18 cellular contexts compared by ENCODE assay signal in the genomic region with DNA sequence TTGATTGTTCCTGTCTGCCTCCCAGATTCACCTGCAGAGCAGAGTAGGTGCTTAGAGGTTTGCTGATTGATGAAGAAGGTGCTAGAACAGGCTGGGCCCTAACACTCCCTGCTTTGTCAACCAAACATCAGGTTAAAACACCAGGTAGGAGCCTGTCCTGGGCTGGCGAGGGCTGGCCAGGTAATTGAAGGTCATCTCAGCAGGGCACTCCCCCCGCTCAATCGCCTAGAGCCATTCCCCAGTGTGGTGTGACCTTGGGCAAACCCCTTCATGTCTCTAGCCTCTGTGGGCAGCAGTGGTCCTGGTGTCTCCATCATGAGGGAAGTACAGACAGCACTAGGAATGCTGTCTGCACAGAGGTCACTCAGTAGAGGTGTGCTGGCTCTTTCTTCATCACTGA.
DNase-seq lines count a peak whose midpoint lies in the region; ATAC-seq, FAIRE-seq and TF ChIP-seq lines count a peak whose summit lies in the region.
"Had no signal": no experiment of that assay in that cellular context is flagged by ENCODE, and none has a peak within 500 bp of the region (broad histone marks: within the 10 kb centered on the region; RNA-seq: fewer than 3 reads in every experiment).

No MANE protein-coding gene starts in this region.

- no peaks in the 10 kb centered on the region for H4K20me1 ChIP-seq in HepG2 (ENCODE audit: insufficient read depth, low read length)

- H3K4me3 ChIP-seq in liver (ENCODE audit: low read depth in 1 of 3, low read length in 3 of 3) (no peak overlapping the region), HepG2 (replicated peaks in 1 of 3; ENCODE audit: insufficient read depth in 1 of 3, low read depth in 2 of 3, low read length in 3 of 3) (no peak overlapping the region), kidney (ENCODE audit: low read length in 2 of 2) (no peak overlapping the region), stomach smooth muscle (ENCODE audit: low read length in 2 of 2) (no peak overlapping the region), BE2C (ENCODE audit: low read depth, low read length) (no peak overlapping the region)
- H3K4me3 ChIP-seq: K562, left lung, ovary had no signal

- H3K36me3 ChIP-seq in liver (ENCODE audit: control insufficient read depth in 4 of 4, insufficient read depth in 3 of 4, low read depth in 1 of 4, low read length in 3 of 4), result no peaks in the 10 kb centered on the region
- no peaks in the 10 kb centered on the region for H3K36me3 ChIP-seq in HepG2 (replicated peaks in 1 of 2; ENCODE audit: control insufficient read depth in 1 of 2, insufficient read depth in 2 of 2, low read length in 2 of 2)
- H3K36me3 ChIP-seq in kidney (ENCODE audit: control insufficient read depth in 1 of 2, insufficient read depth in 2 of 2, low read length in 2 of 2), result no peaks in the 10 kb centered on the region
- no peaks in the 10 kb centered on the region for H3K36me3 ChIP-seq in stomach smooth muscle (ENCODE audit: control insufficient read depth in 2 of 2, insufficient read depth in 2 of 2, low read length in 2 of 2)
- no peaks in the 10 kb centered on the region for H3K36me3 ChIP-seq in BE2C
- H3K36me3 ChIP-seq: left lung, ovary had no signal

- no peak for TF ChIP-seq EP300 in HepG2 (IDR thresholded peaks at IDR 0.05; ENCODE audit: low read depth in 2 of 2, low read length in 2 of 2)
- TF ChIP-seq EP300 in HepG2 (CRISPR knock-in tag; IDR thresholded peaks at IDR 0.05; ENCODE audit: borderline replicate concordance), result no peak

- TF ChIP-seq CTCF in liver (IDR thresholded peaks at IDR 0.05; ENCODE audit: low read depth, low read length, missing input control), result no peak
- TF ChIP-seq CTCF in HepG2 (CRISPR knock-in tag; IDR thresholded peaks at IDR 0.05), result no peak
- TF ChIP-seq CTCF in kidney (IDR thresholded peaks at IDR 0.05; ENCODE audit: borderline replicate concordance, extremely low read depth, insufficient read depth), result no peak
- no peak for TF ChIP-seq CTCF in BE2C (IDR thresholded peaks at IDR 0.05; ENCODE audit: low read depth, low read length)

- H3K27ac ChIP-seq in liver (ENCODE audit: low read depth in 1 of 2, low read length in 2 of 2), result peak overlapping the region; percentile 9 to 38
- no peak overlapping the region for H3K27ac ChIP-seq in HepG2 (ENCODE audit: extremely low read length, insufficient read depth, low read length)
- H3K27ac ChIP-seq in kidney (ENCODE audit: low read depth in 2 of 2, low read length in 2 of 2), result peak overlapping the region; percentile 68 to 86
- peak overlapping the region; percentile 92 for H3K27ac ChIP-seq in stomach smooth muscle (ENCODE audit: low read length)

- in situ Hi-C loops in HepG2 (cut with HindIII; ENCODE audit: extremely low pct_ligation_motif_present, low pct_unique_long_range_greater_than_20kb), result loop anchor here (5.0 kb wide), 1 partner anchor 88 kb away; a partner anchor contains a TSS

- DNase-seq in HepG2 (ENCODE audit: low spot score) (no peak), kidney (no peak), BE2C (no peak), HTR-8/SVneo (ENCODE audit: insufficient read length, low spot score) (no peak)
- DNase-seq: activated CD4-positive, alpha-beta T cell treated with anti-CD3 and anti-CD28 coated beads, Interleukin-2, amount 10 ng/mL, durations not matched to agents 7 days and 5 days; activated gamma-delta T cell; caudate nucleus; left lung; MV-4-11; NCI-H1930; NCI-H524; stimulated activated CD4-positive, alpha-beta T cell treated with anti-CD3 and anti-CD28 coated beads, Interleukin-1b, Interleukin-23, amount 100 ng/mL, for 48 hours; stimulated activated naive CD4-positive, alpha-beta T cell treated with Interleukin-2 at 50 U/mL for 16 hours had no signal

- ATAC-seq in HepG2 (no peak), HG02588 (IDR thresholded peaks at IDR 0.05; ENCODE audit: unreplicated experiment) (no peak)
- ATAC-seq: K562, left lung had no signal

- no peak overlapping the region for H2AFZ ChIP-seq in HepG2 (ENCODE audit: low read length)

- H3K4me1 ChIP-seq in liver (ENCODE audit: control insufficient read depth in 4 of 4, insufficient read depth in 4 of 4, low read length in 3 of 4), result peaks cover 5 to 39% (median 30%) of the 10 kb centered on the region in 4 donors
- peaks cover 49% of the 10 kb centered on the region for H3K4me1 ChIP-seq in HepG2 (ENCODE audit: insufficient read depth, low read length)
- peaks cover 31 to 53% of the 10 kb centered on the region in 2 donors for H3K4me1 ChIP-seq in kidney (ENCODE audit: control insufficient read depth in 1 of 2, insufficient read depth in 1 of 2, low read depth in 1 of 2, low read length in 2 of 2)
- H3K4me1 ChIP-seq in stomach smooth muscle (ENCODE audit: control insufficient read depth, insufficient read depth, low read length), result peaks cover 35% of the 10 kb centered on the region
- H3K4me1 ChIP-seq in BE2C, result no peaks in the 10 kb centered on the region

- CTCF ChIA-PET in HepG2 (lab: Yijun Ruan, JAX; ENCODE audit: low intra/inter-chr PET ratio, low total read pairs), result no interaction called here

- no peak overlapping the region for H3K4me2 ChIP-seq in HepG2 (ENCODE audit: low read depth, low read length)

- 70% methylated on average over 3 of the region's 3 CpGs for WGBS in liver
- WGBS in HepG2 (ENCODE audit: low lambda C conversion rate), result no CpG with 5 or more reads among the region's 3 CpGs

- intact Hi-C loops in HepG2 (cut with micrococcal nuclease; ENCODE audit: unreplicated experiment) (loop anchor here (5.0 kb wide), 1 partner anchor 73 kb away; no protein-coding TSS in a partner anchor), kidney (cut with DNase I) (no loop called here)

- no peaks in the 10 kb centered on the region for H3K27me3 ChIP-seq in liver (ENCODE audit: control insufficient read depth in 4 of 4, insufficient read depth in 4 of 4, low read length in 3 of 4)
- peaks cover under 1 to 2% of the 10 kb centered on the region in 2 experiments; a peak in 2 of 5 replicates for H3K27me3 ChIP-seq in HepG2 (ENCODE audit: control insufficient read depth in 1 of 2, insufficient read depth in 2 of 2, low read length in 2 of 2)
- no peaks in the 10 kb centered on the region for H3K27me3 ChIP-seq in stomach smooth muscle (ENCODE audit: control insufficient read depth in 1 of 2, insufficient read depth in 2 of 2, low read length in 2 of 2)
- peaks cover 3% of the 10 kb centered on the region; the same call in 1 of the 2 replicates for H3K27me3 ChIP-seq in BE2C
- H3K27me3 ChIP-seq: ovary had no signal

- TF ChIP-seq RAD21 in liver (IDR thresholded peaks at IDR 0.05) (no peak), HepG2 (CRISPR knock-in tag; IDR thresholded peaks at IDR 0.05) (no peak)

- no TSS peak for BruUV-seq in HepG2 (replicated peaks; lab: Mats Ljungman, UMichigan)

- POLR2A ChIA-PET in HepG2 (lab: Yijun Ruan, JAX), result no interaction called here

- no peaks in the 10 kb centered on the region for H3K9me3 ChIP-seq in liver (ENCODE audit: control insufficient read depth in 4 of 4, low read length in 3 of 4)
- H3K9me3 ChIP-seq in HepG2 (ENCODE audit: low read length), result no peaks in the 10 kb centered on the region
- no peaks in the 10 kb centered on the region for H3K9me3 ChIP-seq in kidney (ENCODE audit: control insufficient read depth in 1 of 2, low read length in 2 of 2)
- H3K9me3 ChIP-seq in stomach smooth muscle (ENCODE audit: control insufficient read depth in 2 of 2, low read length in 2 of 2), result no peaks in the 10 kb centered on the region
- H3K9me3 ChIP-seq in BE2C, result no peaks in the 10 kb centered on the region
- H3K9me3 ChIP-seq: left lung, ovary had no signal

- H3K9ac ChIP-seq in liver (ENCODE audit: low read depth in 1 of 2, low read length in 2 of 2), result no peak overlapping the region
- no peak overlapping the region for H3K9ac ChIP-seq in HepG2 (ENCODE audit: insufficient read depth, low read depth, low read length)
- H3K9ac ChIP-seq in kidney (ENCODE audit: low read length in 2 of 2), result peak overlapping the region in 1 of 2 donors; percentile 58
- no peak overlapping the region for H3K9ac ChIP-seq in stomach smooth muscle (ENCODE audit: low read length in 2 of 2)

- TF ChIP-seq POLR2A in HepG2 (IDR thresholded peaks at IDR 0.05; ENCODE audit: insufficient read depth in 1 of 2, low read depth in 2 of 2, low read length in 2 of 2), result no peak

- H3K79me2 ChIP-seq in HepG2 (ENCODE audit: insufficient read depth, low read length), result no peaks in the 10 kb centered on the region

- FAIRE-seq in HepG2 (lab: Jason Lieb, UNC) (no peak), kidney (lab: Jason Lieb, UNC) (no peak), HTR-8/SVneo (lab: Jason Lieb, UNC) (no peak)
- FAIRE-seq: K562 had no signal

TF ChIP-seq in liver, 16 proteins besides CTCF, POLR2A, EP300 and RAD21 (continues in another document):
- TF ChIP-seq YY1 (IDR thresholded peaks at IDR 0.05) (no peak), FOXA1 (IDR thresholded peaks at IDR 0.05) (no peak)
- TF ChIP-seq, protein P1, sequence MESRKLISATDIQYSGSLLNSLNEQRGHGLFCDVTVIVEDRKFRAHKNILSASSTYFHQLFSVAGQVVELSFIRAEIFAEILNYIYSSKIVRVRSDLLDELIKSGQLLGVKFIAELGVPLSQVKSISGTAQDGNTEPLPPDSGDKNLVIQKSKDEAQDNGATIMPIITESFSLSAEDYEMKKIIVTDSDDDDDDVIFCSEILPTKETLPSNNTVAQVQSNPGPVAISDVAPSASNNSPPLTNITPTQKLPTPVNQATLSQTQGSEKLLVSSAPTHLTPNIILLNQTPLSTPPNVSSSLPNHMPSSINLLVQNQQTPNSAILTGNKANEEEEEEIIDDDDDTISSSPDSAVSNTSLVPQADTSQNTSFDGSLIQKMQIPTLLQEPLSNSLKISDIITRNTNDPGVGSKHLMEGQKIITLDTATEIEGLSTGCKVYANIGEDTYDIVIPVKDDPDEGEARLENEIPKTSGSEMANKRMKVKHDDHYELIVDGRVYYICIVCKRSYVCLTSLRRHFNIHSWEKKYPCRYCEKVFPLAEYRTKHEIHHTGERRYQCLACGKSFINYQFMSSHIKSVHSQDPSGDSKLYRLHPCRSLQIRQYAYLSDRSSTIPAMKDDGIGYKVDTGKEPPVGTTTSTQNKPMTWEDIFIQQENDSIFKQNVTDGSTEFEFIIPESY (IDR thresholded peaks at IDR 0.05), result no peak

TF ChIP-seq in HepG2, 621 proteins besides CTCF, POLR2A, EP300 and RAD21:
- TF ChIP-seq ZNF136 (CRISPR knock-in tag; IDR thresholded peaks at IDR 0.05; ENCODE audit: low read depth) (no peak), NR2F6 (IDR thresholded peaks at IDR 0.05) (no peak), NR2F6 (CRISPR knock-in tag; IDR thresholded peaks at IDR 0.05) (no peak), CBX5 (CRISPR knock-in tag; IDR thresholded peaks at IDR 0.05; ENCODE audit: borderline replicate concordance) (no peak), ZNF510 (CRISPR knock-in tag; IDR thresholded peaks at IDR 0.05; ENCODE audit: low read depth) (no peak)
